20 cellular contexts compared by ENCODE assay signal in the genomic region with DNA sequence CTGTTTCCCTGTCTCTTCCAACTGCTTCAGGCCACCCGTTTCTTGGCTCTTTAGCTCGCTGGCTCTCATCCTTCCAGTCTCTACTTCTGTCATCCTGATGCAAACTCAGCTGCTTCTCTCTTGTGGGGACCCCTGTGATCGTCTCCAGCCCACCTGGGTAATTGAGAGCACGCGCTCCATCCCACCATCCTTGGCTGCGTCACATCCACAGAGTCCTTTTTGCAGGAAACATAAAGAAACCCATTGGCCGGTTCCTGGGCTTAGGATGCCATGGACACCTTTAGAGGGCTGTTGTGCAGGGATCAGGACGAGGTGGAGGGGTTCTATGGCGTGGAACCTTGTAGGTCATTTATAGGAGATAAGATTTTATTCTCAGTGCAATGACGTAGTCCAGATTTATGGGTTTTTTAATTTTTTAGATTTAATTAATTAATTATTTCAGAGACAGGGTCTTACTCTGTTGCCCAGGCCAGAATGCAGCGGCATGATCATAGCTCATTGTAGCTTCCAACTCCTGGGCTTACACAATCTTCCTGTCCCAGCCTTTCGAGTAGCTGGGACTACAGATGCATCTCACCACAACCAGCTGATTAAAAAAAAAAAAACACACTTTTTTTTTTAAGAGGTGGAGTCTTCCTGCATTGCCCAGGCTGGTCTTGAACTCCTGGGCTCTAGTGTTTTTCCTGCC.
"Had no signal": no experiment of that assay in that cellular context is flagged by ENCODE, and none has a peak within 500 bp of the region (broad histone marks: within the 10 kb centered on the region; RNA-seq: fewer than 3 reads in every experiment).

No MANE protein-coding gene starts in this region.

- DNase-seq: activated CD4-positive, alpha-beta T cell treated with anti-CD3 and anti-CD28 coated beads for 1 hour; activated gamma-delta T cell treated with Interleukin-2 at 50 U/mL for 16 hours; activated T-cell treated with anti-CD3 and anti-CD28 coated beads, Interleukin-2, amount 50 U/mL, for 1 hour; adrenal gland; central memory CD4-positive, alpha-beta T cell; dorsolateral prefrontal cortex; effector memory CD8-positive, alpha-beta T cell; glutamatergic neuron; immature natural killer cell; left lung; naive thymus-derived CD8-positive, alpha-beta T cell; pancreas; psoas muscle; stimulated activated CD4-positive, alpha-beta T cell treated with anti-CD3 and anti-CD28 coated beads, Interleukin-12 subunit alpha, Interleukin-12 subunit beta, amount 100 ng/mL, for 4 hours; stimulated activated CD4-positive, alpha-beta T cell treated with anti-CD3 and anti-CD28 coated beads, Interleukin-4, amount 100 ng/mL, for 4 hours; stimulated activated naive CD8-positive, alpha-beta T cell treated with anti-CD3 and anti-CD28 coated beads, Interleukin-15, Interleukin-2, amounts not matched to agents 100 U/mL and 50 U/mL, for 24 hours; upper lobe of left lung; WERI-Rb-1 had no signal

- H3K9me3 Mint-ChIP-seq: effector memory CD8-positive, alpha-beta T cell; immature natural killer cell; naive thymus-derived CD8-positive, alpha-beta T cell; T-helper 2 cell treated with Interferon-gamma antibody and Interleukin-4, amounts not matched to agents 5 μg/mL and 100 μg/mL, for 36 hours had no signal

- H3K4me1 Mint-ChIP-seq: immature natural killer cell had no signal

- H3K27ac Mint-ChIP-seq: activated naive CD8-positive, alpha-beta T cell; effector memory CD8-positive, alpha-beta T cell; immature natural killer cell; naive thymus-derived CD8-positive, alpha-beta T cell; T-helper 2 cell treated with Interferon-gamma antibody and Interleukin-4, amounts not matched to agents 5 μg/mL and 100 μg/mL, for 36 hours had no signal

- H3K4me3 Mint-ChIP-seq: activated naive CD8-positive, alpha-beta T cell; effector memory CD8-positive, alpha-beta T cell; immature natural killer cell; naive thymus-derived CD8-positive, alpha-beta T cell; T-helper 2 cell treated with Interferon-gamma antibody and Interleukin-4, amounts not matched to agents 5 μg/mL and 100 μg/mL, for 36 hours had no signal

- H3K36me3 Mint-ChIP-seq: activated naive CD8-positive, alpha-beta T cell; naive thymus-derived CD8-positive, alpha-beta T cell had no signal
